ENCODE assay signal across 39 cellular contexts in the genomic region with DNA sequence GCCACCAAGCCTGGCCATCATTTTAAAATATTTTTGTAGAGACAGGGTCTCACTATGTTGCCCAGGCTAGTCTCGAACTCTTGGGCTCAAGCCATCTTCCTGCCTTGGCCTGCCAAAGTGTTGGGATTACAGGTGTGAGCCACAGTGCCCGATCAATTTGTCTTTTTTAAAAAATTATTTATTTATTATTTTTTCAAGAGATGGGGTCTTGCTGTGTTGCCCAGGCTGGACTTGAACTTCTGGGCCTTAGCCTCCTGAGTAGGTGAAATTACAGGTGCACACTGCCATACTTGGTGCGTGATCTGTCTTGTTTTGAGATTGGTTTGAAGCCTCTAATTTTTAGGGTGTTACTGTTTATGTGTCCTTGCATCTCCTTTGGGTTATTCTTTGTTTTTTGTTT. TPM values are rescaled to one million over a fixed set of nuclear protein-coding genes. Genes with fewer than 3 reads are reported as not detected.
"Had no signal": no experiment of that assay in that cellular context is flagged by ENCODE, and none has a peak within 500 bp of the region (broad histone marks: within the 10 kb centered on the region; RNA-seq: fewer than 3 reads in every experiment).

No MANE protein-coding gene starts in this region.

- H3K27ac Mint-ChIP-seq: activated CD4-positive, alpha-beta memory T cell treated with anti-CD3 and anti-CD28 coated beads, Interleukin-2, amount 10 ng/mL, durations not matched to agents 7 days and 5 days; activated CD4-positive, alpha-beta T cell treated with anti-CD3 and anti-CD28 coated beads for 36 hours; activated CD4-positive, alpha-beta T cell treated with anti-CD3 and anti-CD28 coated beads, Interleukin-2, amount 10 ng/mL, durations not matched to agents 7 days and 5 days; activated naive CD4-positive, alpha-beta T cell treated with anti-CD3 and anti-CD28 coated beads for 36 hours; activated naive CD4-positive, alpha-beta T cell treated with anti-CD3 and anti-CD28 coated beads, Interleukin-2, amount 50 U/mL, for 72 hours; activated naive CD8-positive, alpha-beta T cell treated with anti-CD3 and anti-CD28 coated beads for 36 hours; activated T-helper 1 cell treated with anti-CD3 and anti-CD28 coated beads, Interleukin-12 subunit alpha, Interleukin-12 subunit beta, Interleukin-2, Interleukin-4 antibody, amounts not matched to agents 30 ng/mL and 10 ng/mL and 1 ng/mL, durations not matched to agents 14 hours and 24 hours and 36 hours; activated T-helper 17 cell treated with anti-CD3 and anti-CD28 coated beads, Interleukin-2, amount 50 U/mL, for 72 hours; T-helper 1 cell treated with Interleukin-12 subunit alpha and Interleukin-12 subunit beta and Interleukin-4 antibody, amounts not matched to agents 30 μg/mL and 1 μg/mL, for 36 hours; T-helper 2 cell treated with Interferon-gamma antibody and Interleukin-4, amounts not matched to agents 5 μg/mL and 100 μg/mL, for 36 hours had no signal

- H3K36me3 ChIP-seq: adrenal gland, brain microvascular endothelial cell, breast epithelium had no signal

- DNase-seq: activated CD4-positive, alpha-beta memory T cell treated with anti-CD3 and anti-CD28 coated beads, Interleukin-2, amount 10 ng/mL, durations not matched to agents 7 days and 5 days; activated CD4-positive, alpha-beta T cell treated with anti-CD3 and anti-CD28 coated beads for 1 hour; activated CD4-positive, alpha-beta T cell treated with anti-CD3 and anti-CD28 coated beads for 36 hours; activated CD4-positive, alpha-beta T cell treated with anti-CD3 and anti-CD28 coated beads for 48 hours; activated CD4-positive, alpha-beta T cell treated with anti-CD3 and anti-CD28 coated beads, Interleukin-2, amount 10 ng/mL, durations not matched to agents 7 days and 5 days; activated CD4-positive, alpha-beta T cell treated with anti-CD3 and anti-CD28 coated beads, Interleukin-2, amount 50 U/mL, for 48 hours; activated CD4-positive, CD25-positive, alpha-beta regulatory T cell; activated CD8-positive, alpha-beta memory T cell treated with anti-CD3 and anti-CD28 coated beads, Interleukin-2, amount 50 U/mL, for 4 hours; activated effector memory CD4-positive, alpha-beta T cell treated with anti-CD3 and anti-CD28 coated beads, Interleukin-2, amount 50 U/mL, for 16 hours; activated gamma-delta T cell treated with Interleukin-2 at 50 U/mL for 16 hours; activated naive CD4-positive, alpha-beta T cell; activated naive CD4-positive, alpha-beta T cell treated with anti-CD3 and anti-CD28 coated beads for 36 hours; activated naive CD4-positive, alpha-beta T cell treated with anti-CD3 and anti-CD28 coated beads, Interleukin-2, amount 50 U/mL, for 16 hours; activated naive CD8-positive, alpha-beta T cell treated with anti-CD3 and anti-CD28 coated beads for 36 hours; activated T-cell treated with anti-CD3 and anti-CD28 coated beads for 4 hours; activated T-cell treated with anti-CD3 and anti-CD28 coated beads, Interleukin-2, amount 50 U/mL, for 1 hour; activated T-cell treated with anti-CD3 and anti-CD28 coated beads, Interleukin-2, amount 50 U/mL, for 4 hours; activated T-cell treated with anti-CD3 and anti-CD28 coated beads, Interleukin-2, amount 50 U/mL, for 72 hours; adrenal gland; amniotic stem cell; aorta; body of pancreas; brain microvascular endothelial cell; central memory CD4-positive, alpha-beta T cell; T-helper 1 cell; T-helper 2 cell; T-helper 9 cell had no signal

- H3K4me3 ChIP-seq: adrenal gland, body of pancreas, breast epithelium had no signal

- H3K27ac ChIP-seq: adrenal gland, body of pancreas, brain microvascular endothelial cell, breast epithelium, VCaP had no signal

- H3K9me3 ChIP-seq: adrenal gland, body of pancreas, breast epithelium had no signal

- H3K27me3 Mint-ChIP-seq: activated CD4-positive, alpha-beta memory T cell treated with anti-CD3 and anti-CD28 coated beads, Interleukin-2, amount 10 ng/mL, durations not matched to agents 7 days and 5 days; activated CD4-positive, alpha-beta T cell treated with anti-CD3 and anti-CD28 coated beads for 36 hours; activated CD4-positive, alpha-beta T cell treated with anti-CD3 and anti-CD28 coated beads, Interleukin-2, amount 10 ng/mL, durations not matched to agents 7 days and 5 days; activated naive CD8-positive, alpha-beta T cell treated with anti-CD3 and anti-CD28 coated beads for 36 hours; activated T-helper 17 cell treated with anti-CD3 and anti-CD28 coated beads, Interleukin-2, amount 50 U/mL, for 72 hours had no signal

- ATAC-seq: activated CD4-positive, alpha-beta T cell treated with anti-CD3 and anti-CD28 coated beads for 36 hours; activated naive CD4-positive, alpha-beta T cell treated with anti-CD3 and anti-CD28 coated beads, Interleukin-2, amount 50 U/mL, for 72 hours; activated T-cell treated with anti-CD3 and anti-CD28 coated beads, Interleukin-2, amount 50 U/mL, for 4 hours; activated T-cell treated with anti-CD3 and anti-CD28 coated beads, Interleukin-2, amount 50 U/mL, for 72 hours; activated T-helper 17 cell treated with anti-CD3 and anti-CD28 coated beads, Interleukin-2, amount 50 U/mL, for 72 hours; body of pancreas had no signal

- FAIRE-seq: astrocyte, TTC549 had no signal

- H3K4me3 Mint-ChIP-seq: activated CD4-positive, alpha-beta memory T cell treated with anti-CD3 and anti-CD28 coated beads, Interleukin-2, amount 10 ng/mL, durations not matched to agents 7 days and 5 days; activated CD4-positive, alpha-beta T cell treated with anti-CD3 and anti-CD28 coated beads for 36 hours; activated CD4-positive, alpha-beta T cell treated with anti-CD3 and anti-CD28 coated beads, Interleukin-2, amount 10 ng/mL, durations not matched to agents 7 days and 5 days; activated naive CD4-positive, alpha-beta T cell treated with anti-CD3 and anti-CD28 coated beads for 36 hours; activated naive CD8-positive, alpha-beta T cell treated with anti-CD3 and anti-CD28 coated beads for 36 hours; activated T-cell treated with anti-CD3 and anti-CD28 coated beads, Interleukin-2, amount 50 U/mL, for 4 hours; activated T-cell treated with anti-CD3 and anti-CD28 coated beads, Interleukin-2, amount 50 U/mL, for 72 hours; activated T-helper 1 cell treated with anti-CD3 and anti-CD28 coated beads, Interleukin-12 subunit alpha, Interleukin-12 subunit beta, Interleukin-2, Interleukin-4 antibody, amounts not matched to agents 30 ng/mL and 10 ng/mL and 1 ng/mL, durations not matched to agents 14 hours and 24 hours and 36 hours; activated T-helper 17 cell treated with anti-CD3 and anti-CD28 coated beads, Interleukin-2, amount 50 U/mL, for 72 hours; T-helper 1 cell treated with Interleukin-12 subunit alpha and Interleukin-12 subunit beta and Interleukin-4 antibody, amounts not matched to agents 30 μg/mL and 1 μg/mL, for 36 hours; T-helper 2 cell treated with Interferon-gamma antibody and Interleukin-4, amounts not matched to agents 5 μg/mL and 100 μg/mL, for 36 hours had no signal

- H3K4me1 ChIP-seq: body of pancreas, breast epithelium had no signal

- H3K9me3 Mint-ChIP-seq: activated CD4-positive, alpha-beta memory T cell treated with anti-CD3 and anti-CD28 coated beads, Interleukin-2, amount 10 ng/mL, durations not matched to agents 7 days and 5 days; activated T-cell treated with anti-CD3 and anti-CD28 coated beads, Interleukin-2, amount 50 U/mL, for 72 hours; activated T-helper 1 cell treated with anti-CD3 and anti-CD28 coated beads, Interleukin-12 subunit alpha, Interleukin-12 subunit beta, Interleukin-2, Interleukin-4 antibody, amounts not matched to agents 30 ng/mL and 10 ng/mL and 1 ng/mL, durations not matched to agents 14 hours and 24 hours and 36 hours; activated T-helper 17 cell treated with anti-CD3 and anti-CD28 coated beads, Interleukin-2, amount 50 U/mL, for 72 hours; T-helper 1 cell treated with Interleukin-12 subunit alpha and Interleukin-12 subunit beta and Interleukin-4 antibody, amounts not matched to agents 30 μg/mL and 1 μg/mL, for 36 hours had no signal

- H3K27me3 ChIP-seq: adrenal gland, body of pancreas, brain microvascular endothelial cell, breast epithelium had no signal

RNA-seq across cellular contexts. Expression of a gene that starts 16.1 kb away (rescaled TPM):
- total RNA-seq: activated CD4-positive, alpha-beta memory T cell treated with anti-CD3 and anti-CD28 coated beads, Interleukin-2, amount 10 ng/mL, durations not matched to agents 7 days and 5 days; activated CD4-positive, alpha-beta T cell treated with anti-CD3 and anti-CD28 coated beads for 36 hours; activated CD4-positive, alpha-beta T cell treated with anti-CD3 and anti-CD28 coated beads, Interleukin-2, amount 10 ng/mL, durations not matched to agents 7 days and 5 days; activated CD8-positive, alpha-beta memory T cell treated with anti-CD3 and anti-CD28 coated beads for 36 hours; activated naive CD4-positive, alpha-beta T cell treated with anti-CD3 and anti-CD28 coated beads for 36 hours; activated naive CD4-positive, alpha-beta T cell treated with anti-CD3 and anti-CD28 coated beads, Interleukin-2, amount 50 U/mL, for 72 hours; activated naive CD8-positive, alpha-beta T cell treated with anti-CD3 and anti-CD28 coated beads for 36 hours; activated T-cell treated with anti-CD3 and anti-CD28 coated beads, Interleukin-2, amount 50 U/mL, for 4 hours; activated T-cell treated with anti-CD3 and anti-CD28 coated beads, Interleukin-2, amount 50 U/mL, for 72 hours; activated T-helper 1 cell treated with anti-CD3 and anti-CD28 coated beads, Interleukin-12 subunit alpha, Interleukin-12 subunit beta, Interleukin-2, Interleukin-4 antibody, amounts not matched to agents 30 ng/mL and 10 ng/mL and 1 ng/mL, durations not matched to agents 14 hours and 24 hours and 36 hours; activated T-helper 17 cell treated with anti-CD3 and anti-CD28 coated beads, Interleukin-2, amount 50 U/mL, for 72 hours; adrenal gland; aorta; astrocyte; body of pancreas; breast epithelium; cardiac septum; cerebellum had no signal
- polyA plus RNA-seq: adrenal gland, aorta had no signal

RNA-seq across cellular contexts. Expression of a gene that starts 41.4 kb away (rescaled TPM):
- total RNA-seq: activated CD4-positive, alpha-beta memory T cell treated with anti-CD3 and anti-CD28 coated beads, Interleukin-2, amount 10 ng/mL, durations not matched to agents 7 days and 5 days; activated CD4-positive, alpha-beta T cell treated with anti-CD3 and anti-CD28 coated beads for 36 hours; activated CD4-positive, alpha-beta T cell treated with anti-CD3 and anti-CD28 coated beads, Interleukin-2, amount 10 ng/mL, durations not matched to agents 7 days and 5 days; activated CD8-positive, alpha-beta memory T cell treated with anti-CD3 and anti-CD28 coated beads for 36 hours; activated naive CD4-positive, alpha-beta T cell treated with anti-CD3 and anti-CD28 coated beads for 36 hours; activated naive CD8-positive, alpha-beta T cell treated with anti-CD3 and anti-CD28 coated beads for 36 hours; activated T-cell treated with anti-CD3 and anti-CD28 coated beads, Interleukin-2, amount 50 U/mL, for 4 hours; activated T-cell treated with anti-CD3 and anti-CD28 coated beads, Interleukin-2, amount 50 U/mL, for 72 hours; activated T-helper 1 cell treated with anti-CD3 and anti-CD28 coated beads, Interleukin-12 subunit alpha, Interleukin-12 subunit beta, Interleukin-2, Interleukin-4 antibody, amounts not matched to agents 30 ng/mL and 10 ng/mL and 1 ng/mL, durations not matched to agents 14 hours and 24 hours and 36 hours; astrocyte; body of pancreas; breast epithelium; cerebellum had no signal
- polyA plus RNA-seq: aorta had no signal

RNA-seq across cellular contexts. Expression of a gene that starts 54.6 kb away (rescaled TPM):
- total RNA-seq: activated CD8-positive, alpha-beta memory T cell treated with anti-CD3 and anti-CD28 coated beads for 36 hours; activated naive CD8-positive, alpha-beta T cell treated with anti-CD3 and anti-CD28 coated beads for 36 hours had no signal
